25 cellular contexts compared by ENCODE assay signal in genomic region chr4:7874838-7875237, GRCh38.
"Had no signal": no experiment of that assay in that cellular context is flagged by ENCODE, and none has a peak within 500 bp of the region (broad histone marks: within the 10 kb centered on the region; RNA-seq: fewer than 3 reads in every experiment).

No MANE protein-coding gene starts in this region.

- H3K4me3 Mint-ChIP-seq: dendritic cell treated with granulocyte-macrophage colony-stimulating factor and Interleukin-4, amounts not matched to agents 40 ng/mL and 50 ng/mL, for 4 days; natural killer cell treated with Interleukin-12 subunit alpha and Interleukin-12 subunit beta and Interleukin-15 and Interleukin-18, amount 100 ng/mL, for 72 hours; neural progenitor cell; type B pancreatic cell had no signal

- ATAC-seq: effector memory CD8-positive, alpha-beta T cell; left cardiac atrium; left ventricle myocardium superior; natural killer cell treated with Interleukin-12 subunit alpha and Interleukin-12 subunit beta and Interleukin-15 and Interleukin-18, amount 100 ng/mL, for 72 hours; stimulated activated naive CD8-positive, alpha-beta T cell treated with anti-CD3 and anti-CD28 coated beads, Interleukin-15, Interleukin-2, amounts not matched to agents 100 U/mL and 50 U/mL, for 24 hours had no signal

- H2AFZ ChIP-seq: hepatocyte, neural progenitor cell had no signal

- H3K4me1 ChIP-seq: neural progenitor cell had no signal

- H3K27me3 ChIP-seq: esophagus squamous epithelium, hepatocyte, neural progenitor cell, right atrium auricular region, suprapubic skin, thyroid gland had no signal

- H3K27ac Mint-ChIP-seq: dendritic cell treated with granulocyte-macrophage colony-stimulating factor and Interleukin-4, amounts not matched to agents 40 ng/mL and 50 ng/mL, for 4 days; natural killer cell treated with Interleukin-12 subunit alpha and Interleukin-12 subunit beta and Interleukin-15 and Interleukin-18, amount 100 ng/mL, for 72 hours; neural progenitor cell; type B pancreatic cell had no signal

- H3K36me3 ChIP-seq: neural progenitor cell, right atrium auricular region, suprapubic skin had no signal

- H3K9me3 ChIP-seq: esophagus squamous epithelium, right atrium auricular region, suprapubic skin, thyroid gland had no signal

- H3K36me3 Mint-ChIP-seq: natural killer cell treated with Interleukin-12 subunit alpha and Interleukin-12 subunit beta and Interleukin-15 and Interleukin-18, amount 100 ng/mL, for 72 hours had no signal

- H3K27me3 Mint-ChIP-seq: effector memory CD8-positive, alpha-beta T cell; type B pancreatic cell had no signal

- H3K9ac ChIP-seq: neural progenitor cell had no signal

- H3K4me2 ChIP-seq: hepatocyte, neural progenitor cell, smooth muscle cell had no signal

- H3K27ac ChIP-seq: epithelial cell of prostate, hepatocyte, neural progenitor cell, right atrium auricular region, suprapubic skin, thyroid gland had no signal

- DNase-seq: effector memory CD8-positive, alpha-beta T cell; esophagus squamous epithelium; foreskin fibroblast; head of caudate nucleus; kidney; left cardiac atrium; left ventricle myocardium superior; mesenchymal stem cell; midbrain; posterior cingulate gyrus; stimulated activated CD4-positive, alpha-beta T cell treated with anti-CD3 and anti-CD28 coated beads, Interleukin-2, amount 100 ng/mL, for 48 hours; stimulated activated naive CD8-positive, alpha-beta T cell treated with anti-CD3 and anti-CD28 coated beads, Interleukin-15, Interleukin-2, amounts not matched to agents 100 U/mL and 50 U/mL, for 24 hours; thyroid gland had no signal

- H3K9me3 Mint-ChIP-seq: dendritic cell treated with granulocyte-macrophage colony-stimulating factor and Interleukin-4, amounts not matched to agents 40 ng/mL and 50 ng/mL, for 4 days; effector memory CD8-positive, alpha-beta T cell; natural killer cell treated with Interleukin-12 subunit alpha and Interleukin-12 subunit beta and Interleukin-15 and Interleukin-18, amount 100 ng/mL, for 72 hours; type B pancreatic cell had no signal

- FAIRE-seq: colon, kidney, urothelium cell line had no signal

- H3K4me3 ChIP-seq: esophagus squamous epithelium, hepatocyte, lung, neural progenitor cell, right atrium auricular region, smooth muscle cell, suprapubic skin, thyroid gland had no signal
